In genomic region chr7:73727963-73728362, GRCh38 we compare ENCODE assay signal across 20 cellular contexts. TPM values are rescaled to one million over a fixed set of nuclear protein-coding genes. Genes with fewer than 3 reads are reported as not detected.
DNase-seq lines count a peak whose midpoint lies in the region; ATAC-seq, FAIRE-seq and TF ChIP-seq lines count a peak whose summit lies in the region.
"Had no signal": no experiment of that assay in that cellular context is flagged by ENCODE, and none has a peak within 500 bp of the region (broad histone marks: within the 10 kb centered on the region; RNA-seq: fewer than 3 reads in every experiment).

No MANE protein-coding gene starts in this region.

- TF ChIP-seq EP300 in HepG2 (IDR thresholded peaks at IDR 0.05; ENCODE audit: low read depth in 2 of 2, low read length in 2 of 2) (no peak), HepG2 (CRISPR knock-in tag; IDR thresholded peaks at IDR 0.05; ENCODE audit: borderline replicate concordance) (no peak)

- BruUV-seq in HepG2 (replicated peaks; lab: Mats Ljungman, UMichigan): no TSS peak

- H3K4me2 ChIP-seq in HepG2 (ENCODE audit: low read depth, low read length): no peak overlapping the region
- no peak overlapping the region for H3K4me2 ChIP-seq in osteoblast (ENCODE audit: insufficient read depth, low read length)

- ATAC-seq in HepG2: no peak
- ATAC-seq in right lobe of liver: no peak
- no peak for ATAC-seq in omental fat pad (ENCODE audit: low FRiP score)
- ATAC-seq: GM12878 had no signal

- POLR2A ChIA-PET in HepG2 (lab: Yijun Ruan, JAX): interaction anchor here (0.9 kb wide), 1 partner anchor 10 kb away, joined by 5 read pairs; the partner anchor contains the start of gene ABHD11

- TF ChIP-seq CTCF in HepG2 (CRISPR knock-in tag; IDR thresholded peaks at IDR 0.05) (no peak), right lobe of liver (IDR thresholded peaks at IDR 0.05) (no peak), osteoblast (IDR thresholded peaks at IDR 0.05; ENCODE audit: extremely low read depth, low read depth, low read length) (no peak), omental fat pad (IDR thresholded peaks at IDR 0.05) (no peak)

- H3K27me3 ChIP-seq in HepG2 (ENCODE audit: control insufficient read depth in 1 of 2, insufficient read depth in 2 of 2, low read length in 2 of 2): no peaks in the 10 kb centered on the region; a peak in 1 of 5 replicates
- H3K27me3 ChIP-seq in right lobe of liver: no peaks in the 10 kb centered on the region
- H3K27me3 ChIP-seq in osteoblast (ENCODE audit: insufficient read depth, low read length): no peaks in the 10 kb centered on the region
- H3K27me3 ChIP-seq: BE2C had no signal

- in situ Hi-C loops in HepG2 (cut with HindIII; ENCODE audit: extremely low pct_ligation_motif_present, low pct_unique_long_range_greater_than_20kb): no loop called here

- DNase-seq in HepG2 (ENCODE audit: low spot score) (no peak), right lobe of liver (no peak), OCI-M1 (lab: John Stamatoyannopoulos, UW) (peak; percentile 30), osteoblast (ENCODE audit: insufficient read length, low spot score, missing footprints) (peak; percentile 26), omental fat pad (ENCODE audit: low spot score) (no peak), AML-193 (lab: John Stamatoyannopoulos, UW) (no peak), mucosa of gallbladder (ENCODE audit: low spot score) (no peak)
- DNase-seq: BE2C; C1 segment of cervical spinal cord; Caco-2; CD4-positive, alpha-beta T cell; DMS79 treated with DMSO at 0.1 percent for 48 hours; GM23248; Kasumi-1; KBM-7 had no signal

- H3K4me3 ChIP-seq in HepG2 (replicated peaks in 1 of 3; ENCODE audit: insufficient read depth in 1 of 3, low read depth in 2 of 3, low read length in 3 of 3) (no peak overlapping the region), right lobe of liver (no peak overlapping the region), osteoblast (ENCODE audit: insufficient read depth, low read length) (no peak overlapping the region)
- H3K4me3 ChIP-seq: GM12878, GM23248, HAP-1 had no signal

- H4K20me1 ChIP-seq in HepG2 (ENCODE audit: insufficient read depth, low read length): no peaks in the 10 kb centered on the region
- H4K20me1 ChIP-seq in osteoblast (ENCODE audit: insufficient read depth, low read length): no peaks in the 10 kb centered on the region

- WGBS in HepG2 (ENCODE audit: low lambda C conversion rate): 35% methylated on average over 3 of the region's 3 CpGs
- 73% methylated on average over 3 of the region's 3 CpGs for WGBS in right lobe of liver (ENCODE audit: insufficient coverage, low coverage, low lambda C conversion rate, missing lambda C conversion rate)

- no peak overlapping the region for H3K9ac ChIP-seq in HepG2 (ENCODE audit: insufficient read depth, low read depth, low read length)
- H3K9ac ChIP-seq: GM23248 had no signal

- H3K36me3 ChIP-seq in HepG2 (replicated peaks in 1 of 2; ENCODE audit: control insufficient read depth in 1 of 2, insufficient read depth in 2 of 2, low read length in 2 of 2) (no peaks in the 10 kb centered on the region), right lobe of liver (no peaks in the 10 kb centered on the region), osteoblast (ENCODE audit: insufficient read depth, low read length) (no peaks in the 10 kb centered on the region)
- H3K36me3 ChIP-seq: BE2C, HAP-1 had no signal

- H3K9me3 ChIP-seq in HepG2 (ENCODE audit: low read length) (no peaks in the 10 kb centered on the region), right lobe of liver (no peaks in the 10 kb centered on the region), osteoblast (ENCODE audit: low read depth, low read length) (no peaks in the 10 kb centered on the region)
- H3K9me3 ChIP-seq: BE2C, Caco-2, HAP-1 had no signal

- TF ChIP-seq RAD21 in HepG2 (CRISPR knock-in tag; IDR thresholded peaks at IDR 0.05): no peak

- H2AFZ ChIP-seq in HepG2 (ENCODE audit: low read length) (no peak overlapping the region), osteoblast (ENCODE audit: low read length) (no peak overlapping the region)
- H2AFZ ChIP-seq: GM23248 had no signal

- TF ChIP-seq POLR2A in HepG2 (IDR thresholded peaks at IDR 0.05; ENCODE audit: insufficient read depth in 1 of 2, low read depth in 2 of 2, low read length in 2 of 2) (no peak), right lobe of liver (IDR thresholded peaks at IDR 0.05) (no peak)

- H3K27ac ChIP-seq in HepG2 (ENCODE audit: extremely low read length, insufficient read depth, low read length) (no peak overlapping the region), right lobe of liver (no peak overlapping the region), osteoblast (ENCODE audit: low read depth, low read length) (no peak overlapping the region)
- H3K27ac ChIP-seq: 22Rv1, GM23248 had no signal

- intact Hi-C loops in HepG2 (cut with micrococcal nuclease; ENCODE audit: unreplicated experiment) (loop anchor here (5.0 kb wide), 1 partner anchor 116 kb away; no protein-coding TSS in a partner anchor), right lobe of liver (cut with DNase I) (loop anchor here (5.0 to 10.0 kb wide), 3 partner anchors 53 to 121 kb away; partner anchors contain the start of gene MLXIPL (in 1 of the 2))

- CTCF ChIA-PET in HepG2 (lab: Yijun Ruan, JAX; ENCODE audit: low intra/inter-chr PET ratio, low total read pairs): no interaction called here

- H3K79me2 ChIP-seq in HepG2 (ENCODE audit: insufficient read depth, low read length) (no peaks in the 10 kb centered on the region), osteoblast (ENCODE audit: insufficient read depth, low read length) (no peaks in the 10 kb centered on the region)

- peaks cover 20% of the 10 kb centered on the region for H3K4me1 ChIP-seq in HepG2 (ENCODE audit: insufficient read depth, low read length)
- H3K4me1 ChIP-seq in right lobe of liver: no peaks in the 10 kb centered on the region
- no peaks in the 10 kb centered on the region for H3K4me1 ChIP-seq in osteoblast (ENCODE audit: insufficient read depth, low read length)
- H3K4me1 ChIP-seq: BE2C, Caco-2, HAP-1 had no signal

- no peak for FAIRE-seq in HepG2 (lab: Jason Lieb, UNC)
- FAIRE-seq: GM12878 had no signal

RNA-seq across cellular contexts. Expression of gene STX1A, which starts 8.5 kb away (rescaled TPM):
- total RNA-seq in HepG2 (2016; rRNA removed; fragmentation: Illumina TruSeq; extraction: Trizol) (2.9 and 6.1 TPM in 2 replicates), right lobe of liver (1 to 10 TPM; 1.4 to 2.8 (median 1.9) TPM), osteoblast (15.9 and 17.4 TPM in 2 replicates), omental fat pad (10 to 100 TPM in 1 of 4 donors, 1 to 10 TPM in 3; 3.6 to 10.4 (median 4.8) TPM), mucosa of gallbladder (33.8 TPM)
- 1.3 and 1.8 TPM in 2 replicates for total RNA-seq in HepG2 (2016; cell fraction: cytosol; rRNA removed; fragmentation: Illumina TruSeq; extraction: Trizol; ENCODE audit: low read depth)
- total RNA-seq in HepG2 (2016; cell fraction: insoluble cytoplasmic fraction; rRNA removed; fragmentation: Illumina TruSeq; extraction: Trizol): 3.3 and 5.7 TPM in 2 replicates
- 2.4 and 4.1 TPM in 2 replicates for total RNA-seq in HepG2 (2016; cell fraction: membrane; rRNA removed; fragmentation: Illumina TruSeq; extraction: Trizol)
- total RNA-seq in HepG2 (2016; cell fraction: nucleus; rRNA removed; fragmentation: Illumina TruSeq; extraction: Trizol): 6.6 and 10.3 TPM in 2 replicates
- polyA plus RNA-seq in HepG2 (2011; rRNA removed): 12.2 and 14.8 TPM in 2 replicates
- polyA plus RNA-seq in HepG2 (2011; cell fraction: cytosol; rRNA removed): 5.3 and 6.0 TPM in 2 replicates
- 75.2 and 75.4 TPM in 2 replicates for polyA plus RNA-seq in HepG2 (2011; cell fraction: nucleus; rRNA removed)
- polyA plus RNA-seq in HepG2 (2012): 8.5 and 18.8 TPM in 2 replicates
- 0.94 and 1.4 TPM in 2 replicates for polyA plus RNA-seq in HepG2 (2016; cell fraction: cytosol; fragmentation: Illumina TruSeq; extraction: Trizol; ENCODE audit: low read depth)
- 3.1 and 4.5 TPM in 2 replicates for polyA plus RNA-seq in HepG2 (2016; cell fraction: insoluble cytoplasmic fraction; fragmentation: Illumina TruSeq; extraction: Trizol; ENCODE audit: low read depth)
- 2.3 and 2.5 TPM in 2 replicates for polyA plus RNA-seq in HepG2 (2016; cell fraction: membrane; fragmentation: Illumina TruSeq; extraction: Trizol; ENCODE audit: low read depth)
- polyA plus RNA-seq in HepG2 (2016; cell fraction: nucleus; fragmentation: Illumina TruSeq; extraction: Trizol; ENCODE audit: insufficient read depth, low read depth): 26.8 and 37.4 TPM in 2 replicates
- 5.2 and 10.7 TPM in 2 replicates for polyA minus RNA-seq in HepG2 (2011; rRNA and poly(A)+ RNA removed; ENCODE audit: low replicate concordance)
- polyA minus RNA-seq in HepG2 (2011; cell fraction: cytosol; rRNA and poly(A)+ RNA removed): 1.7 and 3.1 TPM in 2 replicates
- polyA minus RNA-seq in HepG2 (2011; cell fraction: nucleus; rRNA and poly(A)+ RNA removed): 12.8 and 13.4 TPM in 2 replicates

RNA-seq across cellular contexts. Expression of gene ABHD11, which starts 10.6 kb away (rescaled TPM):
- 6.4 and 7.0 TPM in 2 replicates for total RNA-seq in HepG2 (2016; rRNA removed; fragmentation: Illumina TruSeq; extraction: Trizol)
- total RNA-seq in HepG2 (2016; cell fraction: cytosol; rRNA removed; fragmentation: Illumina TruSeq; extraction: Trizol; ENCODE audit: low read depth): 2.5 and 2.8 TPM in 2 replicates
- total RNA-seq in HepG2 (2016; cell fraction: insoluble cytoplasmic fraction; rRNA removed; fragmentation: Illumina TruSeq; extraction: Trizol): 6.2 and 6.4 TPM in 2 replicates
- 3.3 and 3.6 TPM in 2 replicates for total RNA-seq in HepG2 (2016; cell fraction: membrane; rRNA removed; fragmentation: Illumina TruSeq; extraction: Trizol)
- total RNA-seq in HepG2 (2016; cell fraction: nucleus; rRNA removed; fragmentation: Illumina TruSeq; extraction: Trizol): 4.1 and 4.7 TPM in 2 replicates
- 7.1 and 8.1 TPM in 2 replicates for polyA plus RNA-seq in HepG2 (2011; rRNA removed)
- 3.7 and 7.1 TPM in 2 replicates for polyA plus RNA-seq in HepG2 (2011; cell fraction: cytosol; rRNA removed)
- 10.5 and 11.1 TPM in 2 replicates for polyA plus RNA-seq in HepG2 (2011; cell fraction: nucleus; rRNA removed)
- polyA plus RNA-seq in HepG2 (2012): 2.0 and 3.1 TPM in 2 replicates
- 1.7 and 1.9 TPM in 2 replicates for polyA plus RNA-seq in HepG2 (2016; cell fraction: cytosol; fragmentation: Illumina TruSeq; extraction: Trizol; ENCODE audit: low read depth)
- polyA plus RNA-seq in HepG2 (2016; cell fraction: insoluble cytoplasmic fraction; fragmentation: Illumina TruSeq; extraction: Trizol; ENCODE audit: low read depth): 7.3 and 7.9 TPM in 2 replicates
- polyA plus RNA-seq in HepG2 (2016; cell fraction: membrane; fragmentation: Illumina TruSeq; extraction: Trizol; ENCODE audit: low read depth): 1.8 and 2.3 TPM in 2 replicates
- polyA plus RNA-seq in HepG2 (2016; cell fraction: nucleus; fragmentation: Illumina TruSeq; extraction: Trizol; ENCODE audit: insufficient read depth, low read depth): 8.1 and 14.0 TPM in 2 replicates
- polyA minus RNA-seq in HepG2 (2011; rRNA and poly(A)+ RNA removed; ENCODE audit: low replicate concordance): 8.6 and 26.6 TPM in 2 replicates
- polyA minus RNA-seq in HepG2 (2011; cell fraction: cytosol; rRNA and poly(A)+ RNA removed): 0.89 and 2.6 TPM in 2 replicates
- polyA minus RNA-seq in HepG2 (2011; cell fraction: nucleus; rRNA and poly(A)+ RNA removed): 6.2 and 11.3 TPM in 2 replicates
- total RNA-seq in right lobe of liver: 1 to 10 TPM; 5.6 to 8.4 (median 7.0) TPM
- 6.5 and 8.7 TPM in 2 replicates for total RNA-seq in osteoblast
- 10 to 100 TPM in 2 of 4 donors, 1 to 10 TPM in 2; 6.6 to 13.9 (median 9.4) TPM for total RNA-seq in omental fat pad
- 55.8 TPM for total RNA-seq in mucosa of gallbladder

RNA-seq across cellular contexts. Expression of gene CLDN3, which starts 42.1 kb away (rescaled TPM):
- total RNA-seq in HepG2 (2016; rRNA removed; fragmentation: Illumina TruSeq; extraction: Trizol) (0.31 TPM in 1 of 2 replicates, not detected in the other), right lobe of liver (10 to 100 TPM; 16.1 to 37.3 (median 19.9) TPM), osteoblast (not detected in 2 replicates), omental fat pad (under 1 TPM in 1 of 4 donors, not detected in 3; 0.28 TPM), mucosa of gallbladder (129 TPM)
- 0.40 TPM in 1 of 2 replicates, not detected in the other for total RNA-seq in HepG2 (2016; cell fraction: cytosol; rRNA removed; fragmentation: Illumina TruSeq; extraction: Trizol; ENCODE audit: low read depth)
- 0.32 TPM in 1 of 2 replicates, not detected in the other for total RNA-seq in HepG2 (2016; cell fraction: insoluble cytoplasmic fraction; rRNA removed; fragmentation: Illumina TruSeq; extraction: Trizol)
- 0.19 TPM in 1 of 2 replicates, not detected in the other for total RNA-seq in HepG2 (2016; cell fraction: membrane; rRNA removed; fragmentation: Illumina TruSeq; extraction: Trizol)
- total RNA-seq in HepG2 (2016; cell fraction: nucleus; rRNA removed; fragmentation: Illumina TruSeq; extraction: Trizol): 0.40 and 0.50 TPM in 2 replicates
- polyA plus RNA-seq in HepG2 (2011; rRNA removed): 0.51 and 0.59 TPM in 2 replicates
- polyA plus RNA-seq in HepG2 (2011; cell fraction: cytosol; rRNA removed): 0.59 and 1.2 TPM in 2 replicates
- polyA plus RNA-seq in HepG2 (2011; cell fraction: nucleus; rRNA removed): 0.71 and 1.2 TPM in 2 replicates
- 1.0 and 1.2 TPM in 2 replicates for polyA plus RNA-seq in HepG2 (2012)
- polyA plus RNA-seq in HepG2 (2016; cell fraction: cytosol; fragmentation: Illumina TruSeq; extraction: Trizol; ENCODE audit: low read depth): 0.24 and 0.34 TPM in 2 replicates
- polyA plus RNA-seq in HepG2 (2016; cell fraction: insoluble cytoplasmic fraction; fragmentation: Illumina TruSeq; extraction: Trizol; ENCODE audit: low read depth): 0.24 and 0.32 TPM in 2 replicates
- polyA plus RNA-seq in HepG2 (2016; cell fraction: membrane; fragmentation: Illumina TruSeq; extraction: Trizol; ENCODE audit: low read depth): 0.38 and 0.39 TPM in 2 replicates
- 0.49 and 1.4 TPM in 2 replicates for polyA plus RNA-seq in HepG2 (2016; cell fraction: nucleus; fragmentation: Illumina TruSeq; extraction: Trizol; ENCODE audit: insufficient read depth, low read depth)
- 0.26 and 0.98 TPM in 2 replicates for polyA minus RNA-seq in HepG2 (2011; rRNA and poly(A)+ RNA removed; ENCODE audit: low replicate concordance)
- 0.49 and 1.1 TPM in 2 replicates for polyA minus RNA-seq in HepG2 (2011; cell fraction: cytosol; rRNA and poly(A)+ RNA removed)
- polyA minus RNA-seq in HepG2 (2011; cell fraction: nucleus; rRNA and poly(A)+ RNA removed): not detected in 2 replicates
- total RNA-seq: A673; CD4-positive, alpha-beta T cell; GM12878; GM23248; H4 had no signal
- polyA plus RNA-seq: GM23248 had no signal

RNA-seq across cellular contexts. Expression of gene BUD23, which starts 44.6 kb away (rescaled TPM):
- 37.5 and 47.5 TPM in 2 replicates for total RNA-seq in HepG2 (2016; rRNA removed; fragmentation: Illumina TruSeq; extraction: Trizol)
- total RNA-seq in HepG2 (2016; cell fraction: cytosol; rRNA removed; fragmentation: Illumina TruSeq; extraction: Trizol; ENCODE audit: low read depth): 25.0 and 27.0 TPM in 2 replicates
- 37.7 and 52.7 TPM in 2 replicates for total RNA-seq in HepG2 (2016; cell fraction: insoluble cytoplasmic fraction; rRNA removed; fragmentation: Illumina TruSeq; extraction: Trizol)
- total RNA-seq in HepG2 (2016; cell fraction: membrane; rRNA removed; fragmentation: Illumina TruSeq; extraction: Trizol): 22.7 and 27.6 TPM in 2 replicates
- total RNA-seq in HepG2 (2016; cell fraction: nucleus; rRNA removed; fragmentation: Illumina TruSeq; extraction: Trizol): 36.5 and 38.0 TPM in 2 replicates
- polyA plus RNA-seq in HepG2 (2011; rRNA removed): 50.3 and 54.5 TPM in 2 replicates
- 57.5 and 59.3 TPM in 2 replicates for polyA plus RNA-seq in HepG2 (2011; cell fraction: cytosol; rRNA removed)
- 61.1 and 71.4 TPM in 2 replicates for polyA plus RNA-seq in HepG2 (2011; cell fraction: nucleus; rRNA removed)
- polyA plus RNA-seq in HepG2 (2012): 39.8 and 49.3 TPM in 2 replicates
- polyA plus RNA-seq in HepG2 (2016; cell fraction: cytosol; fragmentation: Illumina TruSeq; extraction: Trizol; ENCODE audit: low read depth): 23.2 and 24.2 TPM in 2 replicates
- polyA plus RNA-seq in HepG2 (2016; cell fraction: insoluble cytoplasmic fraction; fragmentation: Illumina TruSeq; extraction: Trizol; ENCODE audit: low read depth): 54.9 and 56.3 TPM in 2 replicates
- polyA plus RNA-seq in HepG2 (2016; cell fraction: membrane; fragmentation: Illumina TruSeq; extraction: Trizol; ENCODE audit: low read depth): 27.2 and 30.8 TPM in 2 replicates
- polyA plus RNA-seq in HepG2 (2016; cell fraction: nucleus; fragmentation: Illumina TruSeq; extraction: Trizol; ENCODE audit: insufficient read depth, low read depth): 97.8 and 98.1 TPM in 2 replicates
- polyA minus RNA-seq in HepG2 (2011; rRNA and poly(A)+ RNA removed; ENCODE audit: low replicate concordance): 20.0 and 77.8 TPM in 2 replicates
- 9.4 and 16.6 TPM in 2 replicates for polyA minus RNA-seq in HepG2 (2011; cell fraction: cytosol; rRNA and poly(A)+ RNA removed)
- 14.7 and 15.2 TPM in 2 replicates for polyA minus RNA-seq in HepG2 (2011; cell fraction: nucleus; rRNA and poly(A)+ RNA removed)
- total RNA-seq in right lobe of liver: 10 to 100 TPM; 24.1 to 35.0 (median 29.2) TPM
- total RNA-seq in osteoblast: 33.9 and 36.9 TPM in 2 replicates
- total RNA-seq in omental fat pad: 10 to 100 TPM; 28.8 to 52.2 (median 45.0) TPM
- 57.6 TPM for total RNA-seq in mucosa of gallbladder

RNA-seq across cellular contexts. Expression of gene DNAJC30, which starts 44.7 kb away (rescaled TPM):
- total RNA-seq in HepG2 (2016; rRNA removed; fragmentation: Illumina TruSeq; extraction: Trizol) (3.0 and 3.3 TPM in 2 replicates), right lobe of liver (1 to 10 TPM; 5.4 to 8.8 (median 7.0) TPM), osteoblast (2.9 TPM in 2 replicates), omental fat pad (1 to 10 TPM; 4.0 to 5.3 (median 4.7) TPM), mucosa of gallbladder (15.9 TPM)
- 1.3 TPM in 2 replicates for total RNA-seq in HepG2 (2016; cell fraction: cytosol; rRNA removed; fragmentation: Illumina TruSeq; extraction: Trizol; ENCODE audit: low read depth)
- 2.7 and 3.2 TPM in 2 replicates for total RNA-seq in HepG2 (2016; cell fraction: insoluble cytoplasmic fraction; rRNA removed; fragmentation: Illumina TruSeq; extraction: Trizol)
- 2.5 and 2.7 TPM in 2 replicates for total RNA-seq in HepG2 (2016; cell fraction: membrane; rRNA removed; fragmentation: Illumina TruSeq; extraction: Trizol)
- total RNA-seq in HepG2 (2016; cell fraction: nucleus; rRNA removed; fragmentation: Illumina TruSeq; extraction: Trizol): 2.6 and 2.8 TPM in 2 replicates
- polyA plus RNA-seq in HepG2 (2011; rRNA removed): 3.5 and 3.8 TPM in 2 replicates
- 3.7 and 5.6 TPM in 2 replicates for polyA plus RNA-seq in HepG2 (2011; cell fraction: cytosol; rRNA removed)
- polyA plus RNA-seq in HepG2 (2011; cell fraction: nucleus; rRNA removed): 3.5 and 4.4 TPM in 2 replicates
- polyA plus RNA-seq in HepG2 (2012): 2.0 and 4.5 TPM in 2 replicates
- polyA plus RNA-seq in HepG2 (2016; cell fraction: cytosol; fragmentation: Illumina TruSeq; extraction: Trizol; ENCODE audit: low read depth): 1.9 and 2.1 TPM in 2 replicates
- polyA plus RNA-seq in HepG2 (2016; cell fraction: insoluble cytoplasmic fraction; fragmentation: Illumina TruSeq; extraction: Trizol; ENCODE audit: low read depth): 7.7 and 7.8 TPM in 2 replicates
- polyA plus RNA-seq in HepG2 (2016; cell fraction: membrane; fragmentation: Illumina TruSeq; extraction: Trizol; ENCODE audit: low read depth): 3.1 and 3.6 TPM in 2 replicates
- polyA plus RNA-seq in HepG2 (2016; cell fraction: nucleus; fragmentation: Illumina TruSeq; extraction: Trizol; ENCODE audit: insufficient read depth, low read depth): 5.6 and 6.4 TPM in 2 replicates
- 8.4 and 10.1 TPM in 2 replicates for polyA minus RNA-seq in HepG2 (2011; rRNA and poly(A)+ RNA removed; ENCODE audit: low replicate concordance)
- 2.0 and 3.3 TPM in 2 replicates for polyA minus RNA-seq in HepG2 (2011; cell fraction: cytosol; rRNA and poly(A)+ RNA removed)
- polyA minus RNA-seq in HepG2 (2011; cell fraction: nucleus; rRNA and poly(A)+ RNA removed): 7.7 and 9.3 TPM in 2 replicates

Comparison
In these comparisons a context has a peak if more than half of its experiments do, and no peak if none do; other contexts are left out.
1. RNA of gene CLDN3, which starts 42.1 kb away (total RNA-seq): 129 TPM in mucosa of gallbladder (single experiment) and 16.1 to 37.3 TPM in right lobe of liver; 0.19 to 0.50 TPM in HepG2, not detected in osteoblast and 0.28 TPM in omental fat pad; every median in the first group is over 10 times any median in the second.
2. DNase-seq: peak in OCI-M1 (single experiment) and osteoblast (single experiment); none in HepG2 (single experiment), right lobe of liver (0 of 3), omental fat pad (single experiment), AML-193 (0 of 2) and mucosa of gallbladder (single experiment).